Comparison of ENCODE assay signal across 8 cellular contexts in the genomic region with DNA sequence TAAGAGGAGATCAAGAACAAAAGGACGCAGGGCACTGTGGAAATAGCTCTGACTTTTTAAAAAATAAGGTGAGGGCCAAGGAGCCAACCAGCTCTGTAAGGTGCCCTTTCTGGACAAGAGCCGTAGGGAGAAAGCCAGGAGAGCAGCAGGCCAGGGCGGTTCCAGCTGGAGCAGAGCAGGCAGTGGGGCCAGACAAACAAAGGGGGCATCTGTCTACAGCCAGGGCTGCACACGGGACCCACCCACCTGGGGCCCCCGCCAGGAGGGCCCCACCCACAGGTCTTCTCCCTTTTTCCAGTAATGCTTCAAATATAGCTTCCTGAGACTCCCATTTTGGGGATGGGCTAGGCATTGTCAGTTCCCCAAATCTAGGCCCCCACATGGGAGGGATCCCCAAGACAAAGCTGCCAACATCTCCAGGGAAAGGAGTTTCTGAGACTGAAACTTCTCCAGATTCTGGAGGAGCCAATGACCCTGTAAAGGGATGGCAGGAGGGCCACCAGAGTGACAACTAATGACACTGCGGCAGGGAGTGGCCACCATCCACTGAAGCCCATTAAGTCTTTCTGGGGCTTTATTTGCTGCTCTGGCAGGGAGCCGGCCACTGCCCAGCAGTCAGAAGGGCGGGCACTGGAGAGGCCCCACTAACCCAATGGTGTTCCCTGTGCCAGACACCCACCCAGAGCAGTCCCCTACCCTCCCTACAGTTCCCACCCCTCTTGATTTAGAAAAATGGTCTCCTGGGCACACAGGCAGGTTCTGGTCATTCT. TPM values are rescaled to one million over a fixed set of nuclear protein-coding genes. Genes with fewer than 3 reads are reported as not detected.
DNase-seq lines count a peak whose midpoint lies in the region; ATAC-seq and TF ChIP-seq lines count a peak whose summit lies in the region.

No MANE protein-coding gene starts in this region.

- DNase-seq in Caco-2 (no peak), Panc1 (ENCODE audit: low read depth, low spot score) (no peak), epithelial cell of proximal tubule (ENCODE audit: low read depth) (no peak), trophoblast cell (no peak), NK-92 (lab: John Stamatoyannopoulos, UW; ENCODE audit: unreplicated experiment) (no peak)
- DNase-seq in effector CD8-positive, alpha-beta T cell (lab: John Stamatoyannopoulos, UW), result no peak
- no peak for DNase-seq in activated effector memory CD4-positive, alpha-beta T cell treated with anti-CD3 and anti-CD28 coated beads, Interleukin-2, amount 50 U/mL, for 16 hours

- H3K79me2 ChIP-seq in trophoblast cell (ENCODE audit: control insufficient read depth, insufficient read depth, low read length, poor library complexity), result peaks cover 26% of the 10 kb centered on the region

- intact Hi-C loops in Caco-2 (cut with micrococcal nuclease; ENCODE audit: unreplicated experiment) (loop anchor here (5.0 kb wide), 2 partner anchors 66 to 121 kb away; no protein-coding TSS in a partner anchor), Panc1 (cut with micrococcal nuclease; ENCODE audit: unreplicated experiment) (loop anchor here (10.0 kb wide), 1 partner anchor 68 kb away; a partner anchor contains a TSS)

- H3K79me1 ChIP-seq in trophoblast cell (ENCODE audit: low read length), result peaks cover 40% of the 10 kb centered on the region

- H3K9me3 ChIP-seq in Caco-2 (no peaks in the 10 kb centered on the region), Panc1 (ENCODE audit: control insufficient read depth, insufficient read depth, low read depth, low read length) (no peaks in the 10 kb centered on the region), trophoblast cell (ENCODE audit: insufficient read depth, low read depth, low read length) (no peaks in the 10 kb centered on the region)

- CTCF ChIA-PET in Caco-2 (lab: Charles Lee) (interaction anchor here (2.3 kb wide), 1 partner anchor 179 kb away, joined by 9 read pairs; no protein-coding TSS in a partner anchor), Panc1 (lab: Charles Lee) (interaction anchor here (0.7 kb wide), 2 partner anchors 91 to 95 kb away, joined by 3 to 4 read pairs; no protein-coding TSS in a partner anchor)

- WGBS in trophoblast cell (ENCODE audit: extremely low coverage, insufficient coverage, insufficient read length), result no CpG with 5 or more reads among the region's 8 CpGs

- peaks cover 5% of the 10 kb centered on the region for H3K36me3 ChIP-seq in Caco-2 (ENCODE audit: control insufficient read depth, insufficient read depth, low read length)
- H3K36me3 ChIP-seq in Panc1 (ENCODE audit: control insufficient read depth, insufficient read depth, low read length), result peaks cover 4% of the 10 kb centered on the region; the same call in 1 of the 2 replicates
- H3K36me3 ChIP-seq in trophoblast cell (ENCODE audit: control insufficient read depth in 1 of 2, insufficient read depth in 2 of 2, low read length in 2 of 2), result peaks cover 28 to 40% of the 10 kb centered on the region in 2 experiments

- H2AFZ ChIP-seq in trophoblast cell (ENCODE audit: insufficient read depth, low read length, poor library complexity), result no peak overlapping the region

- peak overlapping the region; percentile 77 for H3K4me3 ChIP-seq in Caco-2 (ENCODE audit: low read depth, low read length)
- peak overlapping the region; percentile 77 to 85 for H3K4me3 ChIP-seq in Panc1 (ENCODE audit: low read depth in 2 of 2, low read length in 2 of 2)
- peak overlapping the region; percentile 85 for H3K4me3 ChIP-seq in epithelial cell of proximal tubule (ENCODE audit: low read depth, low read length)
- no peak overlapping the region for H3K4me3 ChIP-seq in trophoblast cell (ENCODE audit: low read depth, low read length)

- POLR2A ChIA-PET in Caco-2 (lab: Charles Lee), result no interaction called here
- POLR2A ChIA-PET in Panc1 (lab: Charles Lee), result interaction anchor here (0.7 kb wide), 1 partner anchor 173 kb away, joined by 3 read pairs; no protein-coding TSS in a partner anchor

- H3K36me3 Mint-ChIP-seq in Caco-2 (ENCODE audit: insufficient read depth, unreplicated experiment), result peaks cover 41% of the 10 kb centered on the region

- H3K4me2 ChIP-seq in trophoblast cell (ENCODE audit: low read length), result peak overlapping the region; percentile 75

- peak overlapping the region; percentile 99 for H3K4me3 Mint-ChIP-seq in Caco-2 (ENCODE audit: unreplicated experiment)

- H4K8ac ChIP-seq in trophoblast cell (ENCODE audit: low read depth, low read length), result no peak overlapping the region

- ATAC-seq in Panc1 (no peak), HG03520 (IDR thresholded peaks at IDR 0.05; ENCODE audit: unreplicated experiment) (no peak)

- no TSS peak for BruUV-seq in Caco-2 (replicated peaks; lab: Mats Ljungman, UMichigan)
- no TSS peak for BruUV-seq in Panc1 (replicated peaks; lab: Mats Ljungman, UMichigan)

- peaks cover 38% of the 10 kb centered on the region for H3K4me1 Mint-ChIP-seq in Caco-2 (ENCODE audit: low read depth, unreplicated experiment)

- peaks cover 37% of the 10 kb centered on the region for H3K4me1 ChIP-seq in Caco-2
- peaks cover 15% of the 10 kb centered on the region for H3K4me1 ChIP-seq in Panc1 (ENCODE audit: control insufficient read depth, insufficient read depth, low read length)
- peaks cover 48 to 55% of the 10 kb centered on the region in 2 experiments for H3K4me1 ChIP-seq in trophoblast cell (ENCODE audit: control insufficient read depth in 1 of 2, insufficient read depth in 2 of 2, low read length in 2 of 2)

- TF ChIP-seq CTCF in Caco-2 (IDR thresholded peaks at IDR 0.05; ENCODE audit: insufficient read depth in 1 of 2, low read depth in 1 of 2, low read length in 1 of 2, severe bottlenecking in 1 of 2, unreplicated experiment in 1 of 2) (no peak), Panc1 (IDR thresholded peaks at IDR 0.05) (no peak), epithelial cell of proximal tubule (conservative IDR thresholded peaks at IDR 0.05; ENCODE audit: low read depth, low read length) (no peak)

- peak overlapping the region; percentile 70 for H3K4ac ChIP-seq in trophoblast cell (ENCODE audit: low read depth, low read length)

- H3K27ac ChIP-seq in Panc1 (ENCODE audit: low read length) (no peak overlapping the region), trophoblast cell (ENCODE audit: low read depth, low read length) (no peak overlapping the region)

- H3K18ac ChIP-seq in trophoblast cell (ENCODE audit: low read length), result peak overlapping the region; percentile 65

- H3K27me3 Mint-ChIP-seq in Caco-2 (ENCODE audit: insufficient read depth, unreplicated experiment), result no peaks in the 10 kb centered on the region

- H3K23ac ChIP-seq in trophoblast cell (ENCODE audit: low read length), result no peak overlapping the region

- H3K9ac ChIP-seq in trophoblast cell (ENCODE audit: low read length), result no peak overlapping the region

- H3K27me3 ChIP-seq in Caco-2 (replicated peaks; ENCODE audit: control insufficient read depth, insufficient read depth, low read length) (no peaks in the 10 kb centered on the region), Panc1 (ENCODE audit: control insufficient read depth, insufficient read depth, low read length) (no peaks in the 10 kb centered on the region), trophoblast cell (ENCODE audit: insufficient read depth, low read length) (no peaks in the 10 kb centered on the region)

- H4K91ac ChIP-seq in trophoblast cell (ENCODE audit: low read depth, low read length), result no peak overlapping the region

- peak overlapping the region; percentile 47 for H2AK5ac ChIP-seq in trophoblast cell (ENCODE audit: low read length)

- no peak overlapping the region for H4K12ac ChIP-seq in trophoblast cell (ENCODE audit: low read depth, low read length)

- no peak overlapping the region for H2BK5ac ChIP-seq in trophoblast cell (ENCODE audit: low read depth, low read length, poor library complexity)

- H2BK120ac ChIP-seq in trophoblast cell (ENCODE audit: insufficient read depth, low read length, poor library complexity), result no peak overlapping the region

- in situ Hi-C loops in Panc1 (cut with HindIII; ENCODE audit: low pct_unique_long_range_greater_than_20kb, low sequenced_read_pairs), result no loop called here

- no peaks in the 10 kb centered on the region for H3K9me3 Mint-ChIP-seq in Caco-2 (ENCODE audit: unreplicated experiment)

- H3K27ac Mint-ChIP-seq in Caco-2 (ENCODE audit: unreplicated experiment), result peak overlapping the region; percentile 96

- no peak overlapping the region for H2BK12ac ChIP-seq in trophoblast cell (ENCODE audit: low read length)

- peak overlapping the region; percentile 36 for H3K14ac ChIP-seq in trophoblast cell (ENCODE audit: low read length)

RNA-seq across cellular contexts. Expression of a gene that starts 1.9 kb away (rescaled TPM):
- total RNA-seq in Caco-2 (2022) (30.8 and 31.0 TPM in 2 replicates), Panc1 (2021; ENCODE audit: unreplicated experiment) (16.1 TPM), epithelial cell of proximal tubule (12.7 and 17.4 TPM in 2 replicates)
- 14.6 TPM for polyA plus RNA-seq in Panc1 (2012; ENCODE audit: insufficient read length)
- 15.5 and 15.8 TPM in 2 replicates for polyA plus RNA-seq in trophoblast cell (2013)

RNA-seq across cellular contexts. Expression of a gene that starts 46.6 kb away (rescaled TPM):
- total RNA-seq in Caco-2 (2022), result 71.2 and 72.1 TPM in 2 replicates
- total RNA-seq in Panc1 (2021; ENCODE audit: unreplicated experiment), result 59.1 TPM
- polyA plus RNA-seq in Panc1 (2012; ENCODE audit: insufficient read length), result 69.5 TPM
- total RNA-seq in epithelial cell of proximal tubule, result 50.9 and 57.4 TPM in 2 replicates
- 47.1 and 48.8 TPM in 2 replicates for polyA plus RNA-seq in trophoblast cell (2013)
